ENCODE assay signal across 13 cellular contexts in the genomic region with DNA sequence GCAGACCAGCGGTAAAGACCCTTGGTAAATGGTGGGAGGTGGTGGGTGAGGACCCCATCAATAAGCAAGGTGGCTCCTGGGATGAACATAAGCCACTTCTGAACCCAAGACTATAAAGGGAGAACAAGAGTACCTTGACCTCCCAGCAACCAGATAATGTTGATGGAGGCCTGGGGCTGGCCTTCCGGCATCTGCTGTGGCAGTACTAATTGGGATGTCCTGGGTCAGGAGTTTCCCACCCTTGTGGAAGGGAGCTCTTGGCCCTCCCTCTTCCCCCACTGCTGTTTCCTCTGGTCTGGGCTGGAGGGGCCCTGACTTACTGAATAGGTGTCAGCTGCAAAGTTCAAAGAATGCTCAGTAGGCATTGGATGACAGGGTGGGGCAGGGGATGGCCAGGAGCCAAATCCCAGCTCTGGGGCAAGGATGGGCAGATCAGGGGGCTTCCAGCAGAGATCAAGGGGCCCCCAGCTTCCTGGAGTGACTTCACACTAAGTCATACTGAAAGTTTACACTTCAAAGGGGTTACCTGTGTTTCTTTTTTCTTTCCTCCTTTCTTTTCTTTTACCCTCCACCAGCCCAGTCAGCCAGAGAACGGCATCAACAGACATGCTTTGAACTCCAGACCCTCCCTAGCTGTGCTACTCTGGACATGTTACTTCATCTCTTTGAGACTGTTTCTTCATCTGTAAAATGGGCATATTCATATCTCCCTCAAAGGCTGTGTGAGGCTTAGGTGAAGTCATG. TPM values are rescaled to one million over a fixed set of nuclear protein-coding genes. Genes with fewer than 3 reads are reported as not detected.
DNase-seq lines count a peak whose midpoint lies in the region; ATAC-seq, FAIRE-seq and TF ChIP-seq lines count a peak whose summit lies in the region.
"Had no signal": no experiment of that assay in that cellular context is flagged by ENCODE, and none has a peak within 500 bp of the region (broad histone marks: within the 10 kb centered on the region; RNA-seq: fewer than 3 reads in every experiment).

No MANE protein-coding gene starts in this region.

- DNase-seq in activated naive CD8-positive, alpha-beta T cell treated with anti-CD3 and anti-CD28 coated beads, Interleukin-2, amount 50 U/mL, for 24 hours: peak; percentile 4
- DNase-seq in pancreas (peak in 2 of 6 donors; percentile 30 to 46), NCI-H2196 treated with DMSO at 0.1 percent for 48 hours (lab: John Stamatoyannopoulos, UW; ENCODE audit: unreplicated experiment) (no peak), osteocyte (ENCODE audit: extremely low spot score, unreplicated experiment) (no peak), lower lobe of right lung (no peak), NCI-H187 (lab: John Stamatoyannopoulos, UW) (no peak)
- DNase-seq: activated CD4-positive, alpha-beta T cell treated with anti-CD3 and anti-CD28 coated beads, Interleukin-2, amount 50 U/mL, for 1 hour; AML-193; KG1; stimulated activated CD4-positive, alpha-beta T cell treated with anti-CD3 and anti-CD28 coated beads, Interleukin-2, amount 100 ng/mL, for 24 hours; T-helper 2 cell had no signal

- H3K4me3 ChIP-seq in HUES48 (ENCODE audit: low read depth, low read length) (peak overlapping the region; percentile 60; the same call in 1 of the 2 replicates), gastroesophageal sphincter (no peak overlapping the region), pancreas (peak overlapping the region in 3 of 4 donors; percentile 66 to 81 (median 75)), lower lobe of right lung (no peak overlapping the region)

- peaks cover 50% of the 10 kb centered on the region for H3K27me3 Mint-ChIP-seq in activated naive CD8-positive, alpha-beta T cell treated with anti-CD3 and anti-CD28 coated beads, Interleukin-2, amount 50 U/mL, for 24 hours
- H3K27me3 Mint-ChIP-seq in osteocyte (ENCODE audit: unreplicated experiment): peaks cover 6% of the 10 kb centered on the region

- H3K4me1 ChIP-seq in HUES48 (ENCODE audit: control insufficient read depth, insufficient read depth, low read length) (peaks cover 42% of the 10 kb centered on the region), gastroesophageal sphincter (peaks cover 3 to 82% (median 37%) of the 10 kb centered on the region in 3 donors), pancreas (peaks cover 58 to 69% (median 60%) of the 10 kb centered on the region in 3 donors), lower lobe of right lung (peaks cover 44% of the 10 kb centered on the region)

- H3K36me3 Mint-ChIP-seq in activated naive CD8-positive, alpha-beta T cell treated with anti-CD3 and anti-CD28 coated beads, Interleukin-2, amount 50 U/mL, for 24 hours (ENCODE audit: low read depth): no peaks in the 10 kb centered on the region
- no peaks in the 10 kb centered on the region for H3K36me3 Mint-ChIP-seq in osteocyte (ENCODE audit: unreplicated experiment)

- H3K9me3 Mint-ChIP-seq in activated naive CD8-positive, alpha-beta T cell treated with anti-CD3 and anti-CD28 coated beads, Interleukin-2, amount 50 U/mL, for 24 hours: no peaks in the 10 kb centered on the region
- H3K9me3 Mint-ChIP-seq in osteocyte (ENCODE audit: unreplicated experiment): no peaks in the 10 kb centered on the region

- H3K27ac ChIP-seq in HUES48 (ENCODE audit: low read depth, low read length): peak overlapping the region; percentile 17
- H3K27ac ChIP-seq in gastroesophageal sphincter: peak overlapping the region in 3 of 4 donors; percentile 71 to 85 (median 83)
- H3K27ac ChIP-seq in pancreas: peak overlapping the region; percentile 39 to 93 (median 91)
- H3K27ac ChIP-seq in lower lobe of right lung: no peak overlapping the region

- TF ChIP-seq CTCF in gastroesophageal sphincter (IDR thresholded peaks at IDR 0.05) (no peak), pancreas (IDR thresholded peaks at IDR 0.05) (no peak), osteocyte (IDR thresholded peaks at IDR 0.05) (no peak), lower lobe of right lung (IDR thresholded peaks at IDR 0.05) (no peak)

- no peak overlapping the region for H3K4me3 Mint-ChIP-seq in activated naive CD8-positive, alpha-beta T cell treated with anti-CD3 and anti-CD28 coated beads, Interleukin-2, amount 50 U/mL, for 24 hours
- H3K4me3 Mint-ChIP-seq in osteocyte (ENCODE audit: unreplicated experiment): no peak overlapping the region

- no peak overlapping the region for H3K9ac ChIP-seq in HUES48 (ENCODE audit: low read depth, low read length)

- H3K4me1 Mint-ChIP-seq in activated naive CD8-positive, alpha-beta T cell treated with anti-CD3 and anti-CD28 coated beads, Interleukin-2, amount 50 U/mL, for 24 hours: peaks cover 18% of the 10 kb centered on the region
- peaks cover 47% of the 10 kb centered on the region for H3K4me1 Mint-ChIP-seq in osteocyte (ENCODE audit: unreplicated experiment)

- H3K27ac Mint-ChIP-seq in activated naive CD8-positive, alpha-beta T cell treated with anti-CD3 and anti-CD28 coated beads, Interleukin-2, amount 50 U/mL, for 24 hours: no peak overlapping the region
- H3K27ac Mint-ChIP-seq in osteocyte (ENCODE audit: unreplicated experiment): no peak overlapping the region

- H3K9me3 ChIP-seq in HUES48 (ENCODE audit: control insufficient read depth, insufficient read depth, low read length) (no peaks in the 10 kb centered on the region), gastroesophageal sphincter (no peaks in the 10 kb centered on the region), pancreas (no peaks in the 10 kb centered on the region), lower lobe of right lung (no peaks in the 10 kb centered on the region)

- intact Hi-C loops in pancreas (cut with DNase I): no loop called here
- intact Hi-C loops in lower lobe of right lung (cut with DNase I): no loop called here

- no peaks in the 10 kb centered on the region for H3K36me3 ChIP-seq in HUES48 (ENCODE audit: control insufficient read depth, insufficient read depth, low read length)
- no peaks in the 10 kb centered on the region for H3K36me3 ChIP-seq in gastroesophageal sphincter
- peaks cover 0 to 9% (median 0%) of the 10 kb centered on the region in 3 donors for H3K36me3 ChIP-seq in pancreas
- no peaks in the 10 kb centered on the region for H3K36me3 ChIP-seq in lower lobe of right lung

- no peak for TF ChIP-seq POLR2A in gastroesophageal sphincter (IDR thresholded peaks at IDR 0.05)

- H3K27me3 ChIP-seq in HUES48 (ENCODE audit: control insufficient read depth, insufficient read depth, low read length): peaks cover 51% of the 10 kb centered on the region
- no peaks in the 10 kb centered on the region for H3K27me3 ChIP-seq in gastroesophageal sphincter
- H3K27me3 ChIP-seq in pancreas: no peaks in the 10 kb centered on the region
- no peaks in the 10 kb centered on the region for H3K27me3 ChIP-seq in lower lobe of right lung (ENCODE audit: low read depth)

- ATAC-seq in activated naive CD8-positive, alpha-beta T cell treated with anti-CD3 and anti-CD28 coated beads, Interleukin-2, amount 50 U/mL, for 24 hours: peak; percentile 37
- ATAC-seq in gastroesophageal sphincter: no peak
- ATAC-seq in pancreas: no peak
- no peak for ATAC-seq in lower lobe of right lung

- no peak for FAIRE-seq in pancreas (lab: Jason Lieb, UNC)

- TF ChIP-seq EP300 in gastroesophageal sphincter (IDR thresholded peaks at IDR 0.05): no peak

- WGBS in gastroesophageal sphincter (ENCODE audit: low coverage in 1 of 2), 2 donors: 88% methylated on average over 1 to 3 of the region's 3 CpGs
- WGBS in pancreas, 2 donors: 82 to 93% methylated on average over 3 of the region's 3 CpGs

RNA-seq across cellular contexts. Expression of a gene that starts 1.6 kb away (rescaled TPM):
- 10 to 100 TPM in 3 of 4 donors, 1 to 10 TPM in 1; 9.1 to 28.8 (median 18.9) TPM for total RNA-seq in gastroesophageal sphincter
- 100 to 1,000 TPM; 146 to 422 (median 314) TPM for total RNA-seq in pancreas
- polyA plus RNA-seq in pancreas: 100 to 1,000 TPM; 311 to 378 TPM
- total RNA-seq in osteocyte: 6.4 and 7.3 TPM in 2 replicates
- total RNA-seq in lower lobe of right lung: 15.7 TPM

Comparison
In these comparisons a context has a peak if more than half of its experiments do, and no peak if none do; other contexts are left out.
1. H3K4me3 ChIP-seq: peak in HUES48 (single experiment) and pancreas (3 of 4); none in gastroesophageal sphincter (0 of 2) and lower lobe of right lung (single experiment).